Comparison of ENCODE assay signal across 10 cellular contexts in the genomic region with DNA sequence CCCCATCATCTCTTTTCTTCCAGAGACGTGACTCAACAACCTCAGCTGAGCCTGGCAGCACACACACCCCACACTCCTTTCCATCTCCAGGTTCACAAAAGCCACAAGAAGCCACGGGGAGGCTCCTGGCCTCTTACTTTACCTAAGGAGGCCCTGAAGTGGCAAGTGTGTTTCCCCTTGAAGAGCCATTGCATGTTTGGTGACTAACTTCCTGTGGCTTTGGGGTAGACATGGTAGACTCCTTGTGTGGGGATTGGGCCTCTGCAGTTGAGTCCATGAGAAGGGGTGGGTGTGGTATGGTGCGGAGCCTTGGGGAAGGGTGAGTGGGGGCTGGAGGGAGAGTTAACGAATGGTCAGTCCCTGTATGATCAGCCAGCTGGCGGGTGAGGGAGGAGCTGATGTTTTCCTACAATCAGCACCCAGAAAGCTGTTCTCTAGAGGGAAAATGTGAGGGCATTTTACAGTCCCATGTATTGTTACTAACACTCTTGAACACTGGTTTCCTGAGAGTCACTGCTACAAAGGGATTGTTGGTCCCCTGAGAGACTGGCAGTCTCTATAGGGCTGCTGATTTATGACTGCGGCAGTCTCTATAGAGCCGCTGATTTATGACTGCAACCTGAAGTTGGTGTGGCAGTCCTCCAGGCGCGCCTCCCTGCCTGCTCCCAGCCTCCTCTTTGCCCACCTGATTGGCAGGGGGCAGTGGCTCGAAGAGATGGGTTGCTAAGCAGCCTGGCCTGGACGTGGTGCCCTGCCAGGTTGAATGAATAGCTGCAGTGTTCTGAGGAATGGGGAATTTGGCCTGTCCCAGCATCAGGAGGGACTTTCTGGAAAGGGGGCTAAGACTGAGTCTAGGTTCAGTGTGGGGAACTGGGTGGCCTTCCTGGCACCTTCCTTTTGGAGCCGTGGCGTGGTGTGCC. TPM values are rescaled to one million over a fixed set of nuclear protein-coding genes. Genes with fewer than 3 reads are reported as not detected.
A peak's percentile ranks its signal among the peaks of the same experiment; 100 is the strongest.
DNase-seq lines count a peak whose midpoint lies in the region; TF ChIP-seq lines count a peak whose summit lies in the region.
"Had no signal": no experiment of that assay in that cellular context is flagged by ENCODE, and none has a peak within 500 bp of the region (broad histone marks: within the 10 kb centered on the region; RNA-seq: fewer than 3 reads in every experiment).

No MANE protein-coding gene starts in this region.

- no peak for TF ChIP-seq CTCF in esophagus muscularis mucosa (IDR thresholded peaks at IDR 0.05)

- no peaks in the 10 kb centered on the region for H3K9me3 ChIP-seq in esophagus muscularis mucosa
- peaks cover 0 to 1% of the 10 kb centered on the region in 2 donors for H3K9me3 ChIP-seq in neuronal stem cell (replicated peaks in 1 of 2; ENCODE audit: control insufficient read depth in 2 of 2, insufficient read depth in 1 of 2, low read depth in 1 of 2, low read length in 2 of 2)
- H3K9me3 ChIP-seq: ovary had no signal

- no peak overlapping the region for H3K9ac ChIP-seq in neuronal stem cell (ENCODE audit: low read depth, low read length, poor library complexity)

- no peak overlapping the region for H4K91ac ChIP-seq in neuronal stem cell (ENCODE audit: low read depth, low read length, poor library complexity)

- no peak overlapping the region for H2BK15ac ChIP-seq in neuronal stem cell (ENCODE audit: low read length)

- H3K4me3 ChIP-seq in esophagus muscularis mucosa (no peak overlapping the region), skin epidermis (no peak overlapping the region), neuronal stem cell (ENCODE audit: low read length in 2 of 2) (no peak overlapping the region)
- H3K4me3 ChIP-seq: ovary had no signal

- H4K8ac ChIP-seq in neuronal stem cell (ENCODE audit: low read depth, low read length) = no peak overlapping the region

- H3K79me1 ChIP-seq in neuronal stem cell (ENCODE audit: low read depth, low read length) = peaks cover 2% of the 10 kb centered on the region

- no peak overlapping the region for H2BK12ac ChIP-seq in neuronal stem cell (ENCODE audit: low read length)

- H3K36me3 ChIP-seq in esophagus muscularis mucosa (peaks cover 0 to 62% (median 28%) of the 10 kb centered on the region in 4 donors), neuronal stem cell (replicated peaks in 1 of 2; ENCODE audit: control insufficient read depth in 2 of 2, insufficient read depth in 2 of 2, low read length in 2 of 2) (peaks cover 15 to 98% of the 10 kb centered on the region in 2 donors)
- H3K36me3 ChIP-seq: ovary had no signal

- H3K18ac ChIP-seq in neuronal stem cell (ENCODE audit: low read length) = no peak overlapping the region

- no peak overlapping the region for H2BK120ac ChIP-seq in neuronal stem cell (ENCODE audit: low read depth, low read length)

- no peak overlapping the region for H3K4ac ChIP-seq in neuronal stem cell (ENCODE audit: low read length)

- 80% methylated on average over 10 of the region's 13 CpGs for WGBS in esophagus muscularis mucosa
- no CpG with 5 or more reads among the region's 13 CpGs for WGBS in neuronal stem cell (ENCODE audit: extremely low coverage in 2 of 2, insufficient read length in 2 of 2, insufficient replicate concordance in 1 of 2), 2 donors

- no peak overlapping the region for H3K4me2 ChIP-seq in neuronal stem cell (ENCODE audit: insufficient read depth, low read length, poor library complexity, severe bottlenecking)

- TF ChIP-seq EP300 in esophagus muscularis mucosa (IDR thresholded peaks at IDR 0.05) = no peak

- no peak overlapping the region for H3K23ac ChIP-seq in neuronal stem cell (ENCODE audit: low read depth, low read length, poor library complexity)

- no peaks in the 10 kb centered on the region for H3K27me3 ChIP-seq in esophagus muscularis mucosa
- no peaks in the 10 kb centered on the region for H3K27me3 ChIP-seq in neuronal stem cell (ENCODE audit: control insufficient read depth in 3 of 3, insufficient read depth in 3 of 3, low read depth in 1 of 3, low read length in 3 of 3)
- H3K27me3 ChIP-seq: ovary had no signal

- intact Hi-C loops in esophagus muscularis mucosa (cut with DNase I) = no loop called here

- H2AK5ac ChIP-seq in neuronal stem cell (ENCODE audit: low read depth, low read length) = no peak overlapping the region

- H3K4me1 ChIP-seq in esophagus muscularis mucosa (peaks cover 74 to 92% (median 90%) of the 10 kb centered on the region in 4 donors), neuronal stem cell (ENCODE audit: control insufficient read depth in 2 of 2, insufficient read depth in 1 of 2, low read depth in 1 of 2, low read length in 2 of 2) (peaks cover 0 to 39% of the 10 kb centered on the region in 2 donors)

- H3K27ac ChIP-seq in esophagus muscularis mucosa (replicated peaks in 1 of 4) = peak overlapping the region; percentile 83 to 87 (median 86)
- peak overlapping the region in 17 of 21 experiments; percentile 16 to 91 (median 85) for H3K27ac ChIP-seq in skin epidermis
- H3K27ac ChIP-seq in neuronal stem cell (replicated peaks; ENCODE audit: low read length) = no peak overlapping the region
- H3K27ac ChIP-seq: ovary had no signal

- no peak overlapping the region for H2BK5ac ChIP-seq in neuronal stem cell (ENCODE audit: low read length)

- no peak overlapping the region for H2AFZ ChIP-seq in neuronal stem cell (ENCODE audit: low read length)

- TF ChIP-seq POLR2A in esophagus muscularis mucosa (IDR thresholded peaks at IDR 0.05; ENCODE audit: low read depth) = no peak

- peak; percentile 84 for DNase-seq in H4 (ENCODE audit: low spot score)
- DNase-seq in SW480 (ENCODE audit: low spot score) = peak; percentile 67
- no peak for DNase-seq in esophagus muscularis mucosa (ENCODE audit: extremely low spot score)
- DNase-seq in ureter (ENCODE audit: low spot score) = no peak
- DNase-seq in NCI-H345 treated with DMSO at 0.1 percent for 48 hours (lab: John Stamatoyannopoulos, UW; ENCODE audit: unreplicated experiment) = no peak
- no peak for DNase-seq in DMS53 treated with DMSO at 0.1 percent for 48 hours (lab: John Stamatoyannopoulos, UW; ENCODE audit: unreplicated experiment)
- no peak for DNase-seq in neuronal stem cell (ENCODE audit: low spot score)
- DNase-seq: NCI-H2107 had no signal

- H3K14ac ChIP-seq in neuronal stem cell (ENCODE audit: low read length) = no peak overlapping the region

RNA-seq across cellular contexts. Expression of a gene that starts 24.5 kb away (rescaled TPM):
- 107 and 135 TPM in 2 replicates for total RNA-seq in H4 (2014; rRNA removed; shearing (Covaris generic))
- 10 to 100 TPM; 50.3 to 81.3 (median 77.6) TPM for total RNA-seq in esophagus muscularis mucosa
- total RNA-seq in ureter = 106 TPM
- polyA plus RNA-seq in neuronal stem cell (2013, experiment 1 of 2) = 54.0 TPM
- polyA plus RNA-seq in neuronal stem cell (2013, experiment 2 of 2) = 51.1 TPM

RNA-seq across cellular contexts. Expression of a gene that starts 24.7 kb away (rescaled TPM):
- total RNA-seq in H4 (2014; rRNA removed; shearing (Covaris generic)) = 6.4 and 14.3 TPM in 2 replicates
- total RNA-seq in esophagus muscularis mucosa (10 to 100 TPM in 3 of 4 donors, 1 to 10 TPM in 1; 6.3 to 14.7 (median 11.9) TPM), ureter (91.1 TPM)
- polyA plus RNA-seq in neuronal stem cell (2013, experiment 1 of 2) = 16.5 TPM
- 16.0 TPM for polyA plus RNA-seq in neuronal stem cell (2013, experiment 2 of 2)

RNA-seq across cellular contexts. Expression of a gene that starts 29.6 kb away (rescaled TPM):
- 0.15 and 0.35 TPM in 2 replicates for total RNA-seq in H4 (2014; rRNA removed; shearing (Covaris generic))
- 10 to 100 TPM; 36.5 to 57.4 (median 46.6) TPM for total RNA-seq in esophagus muscularis mucosa
- total RNA-seq in ureter = 303 TPM
- polyA plus RNA-seq in neuronal stem cell (2013, experiment 1 of 2) = 1.5 TPM
- polyA plus RNA-seq in neuronal stem cell (2013, experiment 2 of 2) = 2.0 TPM

RNA-seq across cellular contexts. Expression of a gene that starts 58.4 kb away (rescaled TPM):
- total RNA-seq in H4 (2014; rRNA removed; shearing (Covaris generic)) = not detected in 2 replicates
- 1 to 10 TPM; 4.3 to 6.6 (median 5.6) TPM for total RNA-seq in esophagus muscularis mucosa
- total RNA-seq in ureter = 9.5 TPM
- polyA plus RNA-seq in neuronal stem cell (2013, experiment 1 of 2) = not detected
- polyA plus RNA-seq in neuronal stem cell (2013, experiment 2 of 2) = not detected

Comparison
In these comparisons a context has a peak if more than half of its experiments do, and no peak if none do; other contexts are left out.
1. DNase-seq: peak in H4 (single experiment) and SW480 (single experiment); none in esophagus muscularis mucosa (single experiment), ureter (single experiment), NCI-H345 treated with DMSO at 0.1 percent for 48 hours (single experiment), DMS53 treated with DMSO at 0.1 percent for 48 hours (single experiment) and neuronal stem cell (single experiment).
2. RNA of a gene that starts 29.6 kb away (total RNA-seq): 303 TPM in ureter (single experiment) and 36.5 to 57.4 TPM in esophagus muscularis mucosa; 0.15 to 0.35 TPM in H4; every median in the first group is over 10 times any median in the second.